8 cellular contexts compared by ENCODE assay signal in genomic region chr3:116863842-116864626, GRCh38.
A peak's percentile ranks its signal among the peaks of the same experiment; 100 is the strongest.
DNase-seq lines count a peak whose midpoint lies in the region; ATAC-seq and TF ChIP-seq lines count a peak whose summit lies in the region.

No MANE protein-coding gene starts in this region.

- H3K27me3 ChIP-seq in HUES64 (ENCODE audit: insufficient read depth, low read length) = no peaks in the 10 kb centered on the region

- H3K27ac ChIP-seq in HUES64 (ENCODE audit: low read depth, low read length) = peak overlapping the region; percentile 30; the same call in 1 of the 2 replicates

- no peak overlapping the region for H3K27ac Mint-ChIP-seq in osteocyte (ENCODE audit: unreplicated experiment)

- peaks cover 5% of the 10 kb centered on the region for H3K27me3 Mint-ChIP-seq in osteocyte (ENCODE audit: unreplicated experiment)

- no peaks in the 10 kb centered on the region for H3K9me3 Mint-ChIP-seq in osteocyte (ENCODE audit: unreplicated experiment)

- no peak overlapping the region for H3K4me3 Mint-ChIP-seq in osteocyte (ENCODE audit: unreplicated experiment)

- peak; percentile 49 for TF ChIP-seq CTCF in fibroblast of pulmonary artery (IDR thresholded peaks at IDR 0.05; ENCODE audit: low read length, missing control alignments)
- peak; percentile 80 for TF ChIP-seq CTCF in osteocyte (IDR thresholded peaks at IDR 0.05)

- H3K9ac ChIP-seq in HUES64 (ENCODE audit: low read depth, low read length) = peak overlapping the region; percentile 43

- H3K4me1 ChIP-seq in HUES64 (ENCODE audit: insufficient read depth, low read length) = peaks cover 20% of the 10 kb centered on the region

- H3K9me3 ChIP-seq in HUES64 (ENCODE audit: insufficient read depth, low read depth, low read length) = no peaks in the 10 kb centered on the region

- TF ChIP-seq POLR2A in GM18505 (IDR thresholded peaks at IDR 0.05; ENCODE audit: borderline replicate concordance, extremely low read depth, insufficient read depth, insufficient read length) = no peak

- DNase-seq in OCI-M1 (lab: John Stamatoyannopoulos, UW) = peak; percentile 74
- peak; percentile 65 for DNase-seq in fibroblast of pulmonary artery (ENCODE audit: low read depth)
- no peak for DNase-seq in osteocyte (ENCODE audit: extremely low spot score, unreplicated experiment)
- no peak for DNase-seq in Right ventricle myocardium inferior (ENCODE audit: missing footprints)

- intact Hi-C loops in Right ventricle myocardium inferior (cut with DNase I) = no loop called here

- no peaks in the 10 kb centered on the region for H3K36me3 ChIP-seq in HUES64 (ENCODE audit: insufficient read depth, low read length)

- H3K4me1 Mint-ChIP-seq in osteocyte (ENCODE audit: unreplicated experiment) = no peaks in the 10 kb centered on the region

- WGBS in HUES64 = 10% methylated on average over 17 of the region's 17 CpGs

- ATAC-seq in GM18505 (IDR thresholded peaks at IDR 0.05; ENCODE audit: unreplicated experiment) = peak; percentile 50
- no peak for ATAC-seq in GM19324 (IDR thresholded peaks at IDR 0.05; ENCODE audit: low FRiP score, unreplicated experiment)
- ATAC-seq in HG03457 (IDR thresholded peaks at IDR 0.05; ENCODE audit: unreplicated experiment) = no peak
- no peak for ATAC-seq in Right ventricle myocardium inferior

- H3K36me3 Mint-ChIP-seq in osteocyte (ENCODE audit: unreplicated experiment) = no peaks in the 10 kb centered on the region

- H3K4me3 ChIP-seq in HUES64 (ENCODE audit: low read length) (peak overlapping the region; percentile 63), fibroblast of pulmonary artery (replicated peaks; ENCODE audit: low read depth, low read length) (peak overlapping the region; percentile 36)

Comparison
In these comparisons a context has a peak if more than half of its experiments do, and no peak if none do; other contexts are left out.
1. DNase-seq: peak in OCI-M1 (single experiment) and fibroblast of pulmonary artery (single experiment); none in osteocyte (single experiment) and Right ventricle myocardium inferior (single experiment).